In genomic region chr11:96198466-96198808, GRCh38 we compare ENCODE assay signal across 8 cellular contexts.
DNase-seq lines count a peak whose midpoint lies in the region; ATAC-seq and TF ChIP-seq lines count a peak whose summit lies in the region.

No MANE protein-coding gene starts in this region.

- in situ Hi-C loops in transverse colon (cut with MboI; ENCODE audit: low pct_ligation_motif_present in 1 of 4, low pct_unique_long_range_greater_than_20kb in 1 of 4, low sequenced_read_pairs in 3 of 4) = no loop called here

- DNase-seq in naive B cell (no peak), Ammon's horn (ENCODE audit: low spot score) (no peak), transverse colon (no peak), NCI-H524 (lab: John Stamatoyannopoulos, UW) (no peak)
- no peak for DNase-seq in activated CD8-positive, alpha-beta memory T cell treated with anti-CD3 and anti-CD28 coated beads for 24 hours

- peaks cover 57 to 75% (median 65%) of the 10 kb centered on the region in 3 donors for H3K4me1 Mint-ChIP-seq in naive B cell

- peaks cover 0 to 5% of the 10 kb centered on the region in 2 donors for H3K36me3 Mint-ChIP-seq in naive B cell

- no peak for TF ChIP-seq CTCF in transverse colon (IDR thresholded peaks at IDR 0.05)

- peak overlapping the region in 1 of 4 donors; percentile 3 for H3K27ac ChIP-seq in transverse colon

- intact Hi-C loops in transverse colon (cut with DNase I; ENCODE audit: low total_unique reads) = no loop called here

- no peak overlapping the region for H3K4me3 ChIP-seq in transverse colon

- H3K27me3 Mint-ChIP-seq in naive B cell = no peaks in the 10 kb centered on the region

- H3K9me3 ChIP-seq in transverse colon = no peaks in the 10 kb centered on the region

- peaks cover 7 to 23% (median 10%) of the 10 kb centered on the region in 4 donors for H3K4me1 ChIP-seq in transverse colon

- no peak for TF ChIP-seq EP300 in transverse colon (IDR thresholded peaks at IDR 0.05; ENCODE audit: low read depth)

- peak overlapping the region in 1 of 8 donors; percentile 61 for H3K4me3 Mint-ChIP-seq in naive B cell

- H3K27ac Mint-ChIP-seq in naive B cell = peak overlapping the region; percentile 18 to 93 (median 62)

- no peak for TF ChIP-seq POLR2A in transverse colon (IDR thresholded peaks at IDR 0.05)

- 81 to 83% methylated on average over 4 of the region's 4 CpGs for WGBS in transverse colon (ENCODE audit: low coverage in 1 of 2), 2 donors

- no peaks in the 10 kb centered on the region for H3K9me3 Mint-ChIP-seq in naive B cell

- no peaks in the 10 kb centered on the region for H3K36me3 ChIP-seq in transverse colon

- peak; percentile 29 for ATAC-seq in GM19025 (IDR thresholded peaks at IDR 0.05; ENCODE audit: low read depth, unreplicated experiment)
- peak; percentile 12 for ATAC-seq in GM21786 (IDR thresholded peaks at IDR 0.05; ENCODE audit: unreplicated experiment)
- ATAC-seq in HG03558 (IDR thresholded peaks at IDR 0.05; ENCODE audit: extremely low read depth, unreplicated experiment) = peak; percentile 18
- ATAC-seq in naive B cell (ENCODE audit: low read depth in 2 of 2) = no peak

- H3K27me3 ChIP-seq in transverse colon = no peaks in the 10 kb centered on the region

Comparison
In these comparisons a context has a peak if more than half of its experiments do, and no peak if none do; other contexts are left out.
1. ATAC-seq: peak in GM19025 (single experiment), GM21786 (single experiment) and HG03558 (single experiment); none in naive B cell (0 of 2).